ENCODE assay signal across 11 cellular contexts in the genomic region with DNA sequence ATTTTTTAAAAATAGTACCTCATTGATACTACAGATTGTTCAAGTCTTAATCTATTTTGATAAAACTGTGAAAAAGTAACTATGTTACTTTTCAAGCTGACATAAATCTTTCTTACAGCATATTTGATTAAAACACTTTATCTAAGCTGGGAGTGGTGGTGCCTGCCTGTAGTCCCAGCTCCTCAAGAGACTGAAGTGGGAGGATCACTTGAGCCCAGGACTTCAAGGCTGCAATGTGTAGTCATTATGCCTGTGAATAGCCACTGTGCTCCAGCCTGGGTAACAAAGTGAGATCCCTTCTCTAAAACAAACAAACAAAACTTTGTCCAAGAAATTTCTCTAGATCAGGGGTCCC. TPM values are rescaled to one million over a fixed set of nuclear protein-coding genes. Genes with fewer than 3 reads are reported as not detected.
DNase-seq lines count a peak whose midpoint lies in the region; ATAC-seq and TF ChIP-seq lines count a peak whose summit lies in the region.
"Had no signal": no experiment of that assay in that cellular context is flagged by ENCODE, and none has a peak within 500 bp of the region (broad histone marks: within the 10 kb centered on the region; RNA-seq: fewer than 3 reads in every experiment).

No MANE protein-coding gene starts in this region.

- no peaks in the 10 kb centered on the region for H3K27me3 Mint-ChIP-seq in T-helper 17 cell
- H3K27me3 Mint-ChIP-seq in osteocyte (ENCODE audit: unreplicated experiment) = no peaks in the 10 kb centered on the region
- H3K27me3 Mint-ChIP-seq: central memory CD8-positive, alpha-beta T cell had no signal

- H3K36me3 Mint-ChIP-seq in T-helper 17 cell (ENCODE audit: low read depth) (no peaks in the 10 kb centered on the region), osteocyte (ENCODE audit: unreplicated experiment) (no peaks in the 10 kb centered on the region)

- H3K9me3 Mint-ChIP-seq in osteocyte (ENCODE audit: unreplicated experiment) = no peaks in the 10 kb centered on the region
- H3K9me3 Mint-ChIP-seq: central memory CD8-positive, alpha-beta T cell had no signal

- H3K27ac Mint-ChIP-seq in T-helper 17 cell = peak overlapping the region; percentile 3
- no peak overlapping the region for H3K27ac Mint-ChIP-seq in osteocyte (ENCODE audit: unreplicated experiment)

- peaks cover 4% of the 10 kb centered on the region for H3K4me1 Mint-ChIP-seq in T-helper 17 cell
- H3K4me1 Mint-ChIP-seq in osteocyte (ENCODE audit: unreplicated experiment) = no peaks in the 10 kb centered on the region
- H3K4me1 Mint-ChIP-seq: central memory CD8-positive, alpha-beta T cell had no signal

- no peak for DNase-seq in T-helper 17 cell
- no peak for DNase-seq in osteocyte (ENCODE audit: extremely low spot score, unreplicated experiment)
- no peak for DNase-seq in NCI-H2081 (lab: John Stamatoyannopoulos, UW)
- no peak for DNase-seq in OCI-M1 (lab: John Stamatoyannopoulos, UW)
- DNase-seq: activated CD4-positive, CD25-positive, alpha-beta regulatory T cell; activated gamma-delta T cell treated with Interleukin-2 at 50 U/mL for 16 hours; stimulated activated CD4-positive, alpha-beta T cell treated with anti-CD3 and anti-CD28 coated beads, Interleukin-4, amount 100 ng/mL, for 4 hours had no signal

- no peak overlapping the region for H3K4me3 Mint-ChIP-seq in T-helper 17 cell
- no peak overlapping the region for H3K4me3 Mint-ChIP-seq in osteocyte (ENCODE audit: unreplicated experiment)
- H3K4me3 Mint-ChIP-seq: central memory CD8-positive, alpha-beta T cell had no signal

- peak; percentile 0 for TF ChIP-seq CTCF in osteocyte (IDR thresholded peaks at IDR 0.05)

- no peaks in the 10 kb centered on the region for H3K9me3 ChIP-seq in T-helper 17 cell (ENCODE audit: control insufficient read depth, low read length, poor library complexity, severe bottlenecking)

- ATAC-seq in GM18498 (IDR thresholded peaks at IDR 0.05; ENCODE audit: unreplicated experiment) = peak; percentile 22
- peak; percentile 15 for ATAC-seq in HG02623 (IDR thresholded peaks at IDR 0.05; ENCODE audit: unreplicated experiment)
- no peak for ATAC-seq in T-helper 17 cell
- no peak for ATAC-seq in HG03520 (IDR thresholded peaks at IDR 0.05; ENCODE audit: unreplicated experiment)

RNA-seq across cellular contexts. Expression of a gene that starts 59.6 kb away (rescaled TPM):
- total RNA-seq in T-helper 17 cell (10 to 100 TPM in 1 of 2 donors, 1 to 10 TPM in 1; 7.2 to 11.1 TPM), osteocyte (23.9 and 24.1 TPM in 2 replicates)

Comparison
In these comparisons a context has a peak if more than half of its experiments do, and no peak if none do; other contexts are left out.
1. ATAC-seq: peak in GM18498 (single experiment) and HG02623 (single experiment); none in T-helper 17 cell (single experiment) and HG03520 (single experiment).